25 cellular contexts compared by ENCODE assay signal in genomic region chr5:1254196-1254595, GRCh38. TPM values are rescaled to one million over a fixed set of nuclear protein-coding genes. Genes with fewer than 3 reads are reported as not detected.
DNase-seq lines count a peak whose midpoint lies in the region; ATAC-seq and TF ChIP-seq lines count a peak whose summit lies in the region.
"Had no signal": no experiment of that assay in that cellular context is flagged by ENCODE, and none has a peak within 500 bp of the region (broad histone marks: within the 10 kb centered on the region; RNA-seq: fewer than 3 reads in every experiment).

No MANE protein-coding gene starts in this region.

- no peak for DNase-seq in activated naive CD4-positive, alpha-beta T cell treated with anti-CD3 and anti-CD28 coated beads, Interleukin-2, amount 50 U/mL, for 72 hours (ENCODE audit: low spot score in 2 of 2)
- no peak for DNase-seq in activated naive CD4-positive, alpha-beta T cell treated with anti-CD3 and anti-CD28 coated beads for 36 hours
- DNase-seq in EL (peak; percentile 63), LHCN-M2 (ENCODE audit: low read depth) (peak; percentile 8), glomerular visceral epithelial cell (ENCODE audit: extremely low spot score) (peak; percentile 37), SK-N-SH (no peak), HuH-7.5 (ENCODE audit: low spot score) (no peak), CD14-positive monocyte (ENCODE audit: low spot score) (no peak)
- DNase-seq: COR-L47, DMS 273 treated with DMSO at 0.1 percent for 48 hours, DMS53, GM23248, IMR-90 had no signal

- H3K9me3 ChIP-seq in SK-N-SH: no peaks in the 10 kb centered on the region
- H3K9me3 ChIP-seq: BLaER1 treated with 17β-estradiol and CSF1 and Interleukin-3, amounts not matched to agents 10 nM and 100 nM; HAP-1 had no signal

- no peaks in the 10 kb centered on the region for H3K79me2 ChIP-seq in SK-N-SH (ENCODE audit: insufficient read depth)

- no peak for ATAC-seq in activated naive CD4-positive, alpha-beta T cell treated with anti-CD3 and anti-CD28 coated beads, Interleukin-2, amount 50 U/mL, for 72 hours
- ATAC-seq: K562 had no signal

- CTCF ChIA-PET in activated naive CD4-positive, alpha-beta T cell treated with anti-CD3 and anti-CD28 coated beads for 36 hours (lab: Charles Lee): no interaction called here
- CTCF ChIA-PET in SK-N-SH (lab: Yijun Ruan, JAX): interaction anchor here (1.6 kb wide), 1 partner anchor 80 kb away, joined by 8 read pairs; no protein-coding TSS in a partner anchor

- H3K27ac Mint-ChIP-seq in activated naive CD4-positive, alpha-beta T cell treated with anti-CD3 and anti-CD28 coated beads, Interleukin-2, amount 50 U/mL, for 72 hours: peak overlapping the region; percentile 29 to 54
- H3K27ac Mint-ChIP-seq in activated naive CD4-positive, alpha-beta T cell treated with anti-CD3 and anti-CD28 coated beads for 36 hours: no peak overlapping the region
- H3K27ac Mint-ChIP-seq in CD14-positive monocyte: no peak overlapping the region

- WGBS in SK-N-SH (ENCODE audit: low lambda C conversion rate): 51% methylated on average over 19 of the region's 19 CpGs

- intact Hi-C loops in activated naive CD4-positive, alpha-beta T cell treated with anti-CD3 and anti-CD28 coated beads for 36 hours (cut with micrococcal nuclease): no loop called here
- intact Hi-C loops in CD14-positive monocyte (cut with micrococcal nuclease): no loop called here

- POLR2A ChIA-PET in SK-N-SH (lab: Yijun Ruan, JAX): no interaction called here

- H3K9ac ChIP-seq in SK-N-SH: no peak overlapping the region
- H3K9ac ChIP-seq: GM23248 had no signal

- no peaks in the 10 kb centered on the region for H3K36me3 Mint-ChIP-seq in activated naive CD4-positive, alpha-beta T cell treated with anti-CD3 and anti-CD28 coated beads, Interleukin-2, amount 50 U/mL, for 72 hours
- H3K36me3 Mint-ChIP-seq in activated naive CD4-positive, alpha-beta T cell treated with anti-CD3 and anti-CD28 coated beads for 36 hours (ENCODE audit: low read depth): no peaks in the 10 kb centered on the region
- no peaks in the 10 kb centered on the region for H3K36me3 Mint-ChIP-seq in CD14-positive monocyte
- H3K36me3 Mint-ChIP-seq: CD4-positive, CD25-positive, alpha-beta regulatory T cell; CD8-positive, alpha-beta memory T cell had no signal

- no peaks in the 10 kb centered on the region for H3K4me1 ChIP-seq in SK-N-SH (ENCODE audit: control insufficient read depth in 1 of 2, insufficient read depth in 2 of 2, low read depth in 1 of 2, low read length in 1 of 2)
- H3K4me1 ChIP-seq: HAP-1 had no signal

- H3F3A ChIP-seq in SK-N-SH (replicated peaks; ENCODE audit: insufficient read depth): no peaks in the 10 kb centered on the region

- TF ChIP-seq EP300 in SK-N-SH (IDR thresholded peaks at IDR 0.05; ENCODE audit: borderline replicate concordance in 1 of 2, low read depth in 1 of 2, low read length in 1 of 2): no peak

- H2AFZ ChIP-seq in SK-N-SH (ENCODE audit: low read depth): no peak overlapping the region
- H2AFZ ChIP-seq: GM23248 had no signal

- H4K20me1 ChIP-seq in SK-N-SH (ENCODE audit: insufficient read depth): no peaks in the 10 kb centered on the region

- H3K9me2 ChIP-seq in SK-N-SH: no peaks in the 10 kb centered on the region

- TF ChIP-seq CTCF in SK-N-SH (IDR thresholded peaks at IDR 0.05) (no peak), CD14-positive monocyte (IDR thresholded peaks at IDR 0.05) (no peak)

- H3K27ac ChIP-seq in SK-N-SH (ENCODE audit: low read depth in 2 of 2, low read length in 1 of 2): no peak overlapping the region
- H3K27ac ChIP-seq: BLaER1 treated with 17β-estradiol and CSF1 and Interleukin-3, amounts not matched to agents 10 nM and 100 nM; GM23248; HL-60 had no signal

- no peaks in the 10 kb centered on the region for H3K36me3 ChIP-seq in SK-N-SH (replicated peaks in 1 of 2; ENCODE audit: control insufficient read depth in 1 of 2, insufficient read depth in 2 of 2, low read length in 1 of 2)
- H3K36me3 ChIP-seq: HAP-1 had no signal

- H3K4me3 ChIP-seq in SK-N-SH (ENCODE audit: low read depth in 2 of 2, low read length in 1 of 2): no peak overlapping the region
- H3K4me3 ChIP-seq: BLaER1 treated with 17β-estradiol and CSF1 and Interleukin-3, amounts not matched to agents 10 nM and 100 nM; GM12878; GM23248; HAP-1; K562 had no signal

- no peak overlapping the region for H3K4me3 Mint-ChIP-seq in activated naive CD4-positive, alpha-beta T cell treated with anti-CD3 and anti-CD28 coated beads for 36 hours
- no peak overlapping the region for H3K4me3 Mint-ChIP-seq in CD14-positive monocyte
- H3K4me3 Mint-ChIP-seq: CD4-positive, CD25-positive, alpha-beta regulatory T cell had no signal

- H3K27me3 Mint-ChIP-seq in activated naive CD4-positive, alpha-beta T cell treated with anti-CD3 and anti-CD28 coated beads for 36 hours (ENCODE audit: low read depth): no peaks in the 10 kb centered on the region
- peaks cover 0 to 7% (median 5%) of the 10 kb centered on the region in 3 donors for H3K27me3 Mint-ChIP-seq in CD14-positive monocyte (ENCODE audit: low read depth in 3 of 3)
- H3K27me3 Mint-ChIP-seq: CD4-positive, CD25-positive, alpha-beta regulatory T cell had no signal

- no peaks in the 10 kb centered on the region for H3K9me3 Mint-ChIP-seq in activated naive CD4-positive, alpha-beta T cell treated with anti-CD3 and anti-CD28 coated beads, Interleukin-2, amount 50 U/mL, for 72 hours
- H3K9me3 Mint-ChIP-seq in activated naive CD4-positive, alpha-beta T cell treated with anti-CD3 and anti-CD28 coated beads for 36 hours: no peaks in the 10 kb centered on the region
- H3K9me3 Mint-ChIP-seq in CD14-positive monocyte: no peaks in the 10 kb centered on the region
- H3K9me3 Mint-ChIP-seq: CD8-positive, alpha-beta memory T cell had no signal

- no peaks in the 10 kb centered on the region for H3K27me3 ChIP-seq in SK-N-SH (ENCODE audit: insufficient read depth)
- H3K27me3 ChIP-seq: BLaER1 treated with 17β-estradiol and CSF1 and Interleukin-3, amounts not matched to agents 10 nM and 100 nM had no signal

- H3K4me2 ChIP-seq in SK-N-SH: no peak overlapping the region

- H3K4me1 Mint-ChIP-seq in activated naive CD4-positive, alpha-beta T cell treated with anti-CD3 and anti-CD28 coated beads for 36 hours (ENCODE audit: low read depth): peaks cover 22% of the 10 kb centered on the region
- H3K4me1 Mint-ChIP-seq in CD14-positive monocyte: no peaks in the 10 kb centered on the region

- no peak for TF ChIP-seq RAD21 in SK-N-SH (IDR thresholded peaks at IDR 0.05; ENCODE audit: low read length)

TF ChIP-seq in SK-N-SH, 30 proteins besides CTCF, POLR2A, EP300 and RAD21 (continues in another document):
- TF ChIP-seq JUND (IDR thresholded peaks at IDR 0.05) (no peak), MEF2A (IDR thresholded peaks at IDR 0.05; ENCODE audit: borderline replicate concordance, low read depth) (no peak), TCF12 (IDR thresholded peaks at IDR 0.05) (no peak), FOXM1 (IDR thresholded peaks at IDR 0.05; ENCODE audit: low read depth) (no peak), NFIC (IDR thresholded peaks at IDR 0.05; ENCODE audit: borderline replicate concordance) (no peak), MAX (IDR thresholded peaks at IDR 0.05; ENCODE audit: low read depth) (no peak), USF1 (IDR thresholded peaks at IDR 0.05; ENCODE audit: borderline replicate concordance, low read depth) (no peak), GABPA (IDR thresholded peaks at IDR 0.05; ENCODE audit: low read depth) (no peak)

RNA-seq across cellular contexts. Expression of gene SLC6A18, which starts 29.0 kb away (rescaled TPM):
- total RNA-seq in activated naive CD4-positive, alpha-beta T cell treated with anti-CD3 and anti-CD28 coated beads, Interleukin-2, amount 50 U/mL, for 72 hours: not detected
- total RNA-seq in activated naive CD4-positive, alpha-beta T cell treated with anti-CD3 and anti-CD28 coated beads for 36 hours: not detected
- not detected in 2 replicates for total RNA-seq in LHCN-M2 (2014; rRNA removed)
- polyA plus RNA-seq in LHCN-M2 (2012): not detected
- polyA plus RNA-seq in SK-N-SH (2012; rRNA removed) (not detected in 2 replicates), CD14-positive monocyte (not detected)
- not detected in 2 replicates for polyA plus RNA-seq in SK-N-SH (2012; cell fraction: cytosol; rRNA removed)
- not detected in 2 replicates for polyA plus RNA-seq in SK-N-SH (2012; cell fraction: nucleus; rRNA removed)
- total RNA-seq: A673; CD4-positive, CD25-positive, alpha-beta regulatory T cell; CD8-positive, alpha-beta memory T cell; G401; GM12878; GM23248; H4; HT1080; IMR-90; K562 had no signal
- polyA plus RNA-seq: AG04450; CD4-positive, CD25-positive, alpha-beta regulatory T cell; CD8-positive, alpha-beta memory T cell; GM12878; GM23248; IMR-90; K562 had no signal

RNA-seq across cellular contexts. Expression of gene TERT, which starts 40.7 kb away (rescaled TPM):
- 10 to 100 TPM in 1 of 2 donors, 1 to 10 TPM in 1; 3.5 to 16.6 TPM for total RNA-seq in activated naive CD4-positive, alpha-beta T cell treated with anti-CD3 and anti-CD28 coated beads, Interleukin-2, amount 50 U/mL, for 72 hours
- total RNA-seq in activated naive CD4-positive, alpha-beta T cell treated with anti-CD3 and anti-CD28 coated beads for 36 hours: 10 to 100 TPM; 10.1 to 13.1 TPM
- 173 and 177 TPM in 2 replicates for total RNA-seq in LHCN-M2 (2014; rRNA removed)
- 205 TPM for polyA plus RNA-seq in LHCN-M2 (2012)
- polyA plus RNA-seq in SK-N-SH (2012; rRNA removed): 1.8 and 2.4 TPM in 2 replicates
- polyA plus RNA-seq in SK-N-SH (2012; cell fraction: cytosol; rRNA removed): 0.37 and 0.90 TPM in 2 replicates
- polyA plus RNA-seq in SK-N-SH (2012; cell fraction: nucleus; rRNA removed): 11.8 and 18.1 TPM in 2 replicates
- polyA plus RNA-seq in CD14-positive monocyte: not detected
- total RNA-seq: GM23248, IMR-90 had no signal
- polyA plus RNA-seq: AG04450; CD4-positive, CD25-positive, alpha-beta regulatory T cell; CD8-positive, alpha-beta memory T cell; GM23248; IMR-90 had no signal

RNA-seq across cellular contexts. Expression of gene SLC6A19, which starts 52.8 kb away (rescaled TPM):
- not detected for total RNA-seq in activated naive CD4-positive, alpha-beta T cell treated with anti-CD3 and anti-CD28 coated beads, Interleukin-2, amount 50 U/mL, for 72 hours
- total RNA-seq in activated naive CD4-positive, alpha-beta T cell treated with anti-CD3 and anti-CD28 coated beads for 36 hours: not detected
- total RNA-seq in LHCN-M2 (2014; rRNA removed): not detected in 2 replicates
- not detected for polyA plus RNA-seq in LHCN-M2 (2012)
- polyA plus RNA-seq in SK-N-SH (2012; rRNA removed) (not detected in 2 replicates), CD14-positive monocyte (not detected)
- not detected in 2 replicates for polyA plus RNA-seq in SK-N-SH (2012; cell fraction: cytosol; rRNA removed)
- 0.02 TPM in 1 of 2 replicates, not detected in the other for polyA plus RNA-seq in SK-N-SH (2012; cell fraction: nucleus; rRNA removed)
- total RNA-seq: A673; CD4-positive, CD25-positive, alpha-beta regulatory T cell; CD8-positive, alpha-beta memory T cell; GM23248; H4; HT1080; IMR-90 had no signal
- polyA plus RNA-seq: AG04450; CD4-positive, CD25-positive, alpha-beta regulatory T cell; CD8-positive, alpha-beta memory T cell; GM23248; IMR-90 had no signal

Comparison
In these comparisons a context has a peak if more than half of its experiments do, and no peak if none do; other contexts are left out.
1. H3K27ac Mint-ChIP-seq: peak in activated naive CD4-positive, alpha-beta T cell treated with anti-CD3 and anti-CD28 coated beads, Interleukin-2, amount 50 U/mL, for 72 hours (2 of 2); none in activated naive CD4-positive, alpha-beta T cell treated with anti-CD3 and anti-CD28 coated beads for 36 hours (single experiment) and CD14-positive monocyte (0 of 7).
2. DNase-seq: peak in EL (single experiment), LHCN-M2 (single experiment) and glomerular visceral epithelial cell (single experiment); none in activated naive CD4-positive, alpha-beta T cell treated with anti-CD3 and anti-CD28 coated beads, Interleukin-2, amount 50 U/mL, for 72 hours (0 of 2), activated naive CD4-positive, alpha-beta T cell treated with anti-CD3 and anti-CD28 coated beads for 36 hours (single experiment), SK-N-SH (single experiment), HuH-7.5 (single experiment) and CD14-positive monocyte (single experiment).